Comparison of ENCODE assay signal across 8 cellular contexts in genomic region chr4:37487668-37488067, GRCh38.
"Had no signal": no experiment of that assay in that cellular context is flagged by ENCODE, and none has a peak within 500 bp of the region (broad histone marks: within the 10 kb centered on the region; RNA-seq: fewer than 3 reads in every experiment).

No MANE protein-coding gene starts in this region.

- H3K4me3 ChIP-seq: GM12878 had no signal

- FAIRE-seq: G401.6, GM12878, GM12891, GM12892, GM18507, GM19239 had no signal

- ATAC-seq: GM12878 had no signal

- DNase-seq: GDM1, GF-D8 had no signal
